ENCODE assay signal across 12 cellular contexts in the genomic region with DNA sequence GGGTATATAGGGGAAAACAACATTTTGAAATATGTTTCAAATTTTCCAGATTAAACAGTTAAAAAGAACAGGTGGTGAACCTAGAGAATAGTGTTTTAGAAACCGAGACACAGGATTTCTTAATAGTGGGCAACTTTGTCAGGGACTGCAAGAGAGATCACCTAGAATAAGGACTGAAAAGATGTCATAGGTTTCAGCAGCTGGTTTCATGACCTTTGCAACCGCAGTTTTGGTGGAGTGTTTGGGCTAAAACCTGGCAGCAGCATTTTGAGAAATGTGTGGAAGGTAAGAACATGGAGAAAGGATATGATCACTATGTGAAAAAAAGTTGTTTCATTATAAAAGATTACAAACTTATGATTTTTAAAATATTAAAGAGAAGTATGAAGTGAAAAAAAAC. TPM values are rescaled to one million over a fixed set of nuclear protein-coding genes. Genes with fewer than 3 reads are reported as not detected.
A peak's percentile ranks its signal among the peaks of the same experiment; 100 is the strongest.
DNase-seq lines count a peak whose midpoint lies in the region; ATAC-seq and TF ChIP-seq lines count a peak whose summit lies in the region.
"Had no signal": no experiment of that assay in that cellular context is flagged by ENCODE, and none has a peak within 500 bp of the region (broad histone marks: within the 10 kb centered on the region; RNA-seq: fewer than 3 reads in every experiment).

No MANE protein-coding gene starts in this region.

- WGBS in esophagus muscularis mucosa: 96% methylated on average over 2 of the region's 2 CpGs

- no peak for TF ChIP-seq CTCF in esophagus muscularis mucosa (IDR thresholded peaks at IDR 0.05)

- no peak for TF ChIP-seq POLR2A in esophagus muscularis mucosa (IDR thresholded peaks at IDR 0.05; ENCODE audit: low read depth)

- no peaks in the 10 kb centered on the region for H3K27me3 ChIP-seq in esophagus muscularis mucosa
- H3K27me3 ChIP-seq: SJSA1 had no signal

- no peak for TF ChIP-seq EP300 in esophagus muscularis mucosa (IDR thresholded peaks at IDR 0.05)

- ATAC-seq in GM18520 (IDR thresholded peaks at IDR 0.05; ENCODE audit: unreplicated experiment) (peak; percentile 34), GM21390 (IDR thresholded peaks at IDR 0.05; ENCODE audit: unreplicated experiment) (peak; percentile 71), HG03095 (IDR thresholded peaks at IDR 0.05; ENCODE audit: unreplicated experiment) (peak; percentile 68)
- ATAC-seq: naive thymus-derived CD4-positive, alpha-beta T cell had no signal

- DNase-seq in activated naive CD4-positive, alpha-beta T cell treated with anti-CD3 and anti-CD28 coated beads, Interleukin-2, amount 50 U/mL, for 16 hours: peak; percentile 24
- DNase-seq in esophagus muscularis mucosa (ENCODE audit: extremely low spot score) (no peak), NCI-H2029 (lab: John Stamatoyannopoulos, UW) (no peak), NCI-H1417 (lab: John Stamatoyannopoulos, UW) (no peak)
- no peak for DNase-seq in stimulated activated naive CD4-positive, alpha-beta T cell (lab: John Stamatoyannopoulos, UW)
- DNase-seq: DMS153; effector CD4-positive, alpha-beta T cell; naive thymus-derived CD4-positive, alpha-beta T cell had no signal

- intact Hi-C loops in esophagus muscularis mucosa (cut with DNase I): no loop called here

- H3K27ac ChIP-seq in esophagus muscularis mucosa (replicated peaks in 1 of 4): no peak overlapping the region
- H3K27ac ChIP-seq: SJSA1 had no signal

- no peaks in the 10 kb centered on the region for H3K9me3 ChIP-seq in esophagus muscularis mucosa
- H3K9me3 ChIP-seq: SJSA1 had no signal

- H3K4me3 ChIP-seq in esophagus muscularis mucosa: no peak overlapping the region
- H3K4me3 ChIP-seq: SJSA1 had no signal

- H3K4me1 ChIP-seq in esophagus muscularis mucosa: no peaks in the 10 kb centered on the region

- H3K36me3 ChIP-seq in esophagus muscularis mucosa: peaks cover 4 to 25% (median 20%) of the 10 kb centered on the region in 4 donors

RNA-seq across cellular contexts. Expression of a gene that starts 34.9 kb away (rescaled TPM):
- 10 to 100 TPM; 35.7 to 90.9 (median 39.8) TPM for total RNA-seq in esophagus muscularis mucosa
